In genomic region chr1:245370175-245370825, GRCh38 we compare ENCODE assay signal across 15 cellular contexts.
A peak's percentile ranks its signal among the peaks of the same experiment; 100 is the strongest.
DNase-seq lines count a peak whose midpoint lies in the region; ATAC-seq and TF ChIP-seq lines count a peak whose summit lies in the region.
"Had no signal": no experiment of that assay in that cellular context is flagged by ENCODE, and none has a peak within 500 bp of the region (broad histone marks: within the 10 kb centered on the region; RNA-seq: fewer than 3 reads in every experiment).

No MANE protein-coding gene starts in this region.

- peak overlapping the region in 2 of 3 experiments; percentile 54 to 68 for H3K27ac Mint-ChIP-seq in nephron
- no peak overlapping the region for H3K27ac Mint-ChIP-seq in activated CD8-positive, alpha-beta T cell treated with anti-CD3 and anti-CD28 coated beads, Interleukin-2, amount 10 ng/mL, durations not matched to agents 7 days and 5 days
- H3K27ac Mint-ChIP-seq in naive thymus-derived CD4-positive, alpha-beta T cell: no peak overlapping the region
- H3K27ac Mint-ChIP-seq: B cell; CD14-positive monocyte; CD4-positive, alpha-beta memory T cell had no signal

- H3K9me3 Mint-ChIP-seq in nephron: peaks cover 12% of the 10 kb centered on the region
- no peaks in the 10 kb centered on the region for H3K9me3 Mint-ChIP-seq in activated CD8-positive, alpha-beta T cell treated with anti-CD3 and anti-CD28 coated beads, Interleukin-2, amount 10 ng/mL, durations not matched to agents 7 days and 5 days (ENCODE audit: insufficient read depth)
- no peaks in the 10 kb centered on the region for H3K9me3 Mint-ChIP-seq in naive thymus-derived CD4-positive, alpha-beta T cell
- H3K9me3 Mint-ChIP-seq: CD4-positive, alpha-beta memory T cell had no signal

- H3K36me3 Mint-ChIP-seq in nephron (ENCODE audit: low read depth): peaks cover 82% of the 10 kb centered on the region
- H3K36me3 Mint-ChIP-seq in activated CD8-positive, alpha-beta T cell treated with anti-CD3 and anti-CD28 coated beads, Interleukin-2, amount 10 ng/mL, durations not matched to agents 7 days and 5 days (ENCODE audit: low read depth): no peaks in the 10 kb centered on the region
- H3K36me3 Mint-ChIP-seq in naive thymus-derived CD4-positive, alpha-beta T cell: no peaks in the 10 kb centered on the region
- H3K36me3 Mint-ChIP-seq: CD14-positive monocyte; CD4-positive, alpha-beta memory T cell had no signal

- peaks cover 5% of the 10 kb centered on the region for H3K4me1 Mint-ChIP-seq in nephron
- H3K4me1 Mint-ChIP-seq in activated CD8-positive, alpha-beta T cell treated with anti-CD3 and anti-CD28 coated beads, Interleukin-2, amount 10 ng/mL, durations not matched to agents 7 days and 5 days (ENCODE audit: low read depth): no peaks in the 10 kb centered on the region
- peaks cover 0 to 3% (median 0%) of the 10 kb centered on the region in 7 donors for H3K4me1 Mint-ChIP-seq in naive thymus-derived CD4-positive, alpha-beta T cell
- H3K4me1 Mint-ChIP-seq: B cell, CD14-positive monocyte had no signal

- no peak for ATAC-seq in Right ventricle myocardium inferior
- ATAC-seq in activated CD8-positive, alpha-beta T cell treated with anti-CD3 and anti-CD28 coated beads, Interleukin-2, amount 10 ng/mL, durations not matched to agents 7 days and 5 days: no peak
- no peak for ATAC-seq in naive thymus-derived CD4-positive, alpha-beta T cell

- intact Hi-C loops in Right ventricle myocardium inferior (cut with DNase I): no loop called here
- intact Hi-C loops in naive thymus-derived CD4-positive, alpha-beta T cell (cut with micrococcal nuclease): no loop called here

- POLR2A ChIA-PET in activated CD8-positive, alpha-beta T cell treated with anti-CD3 and anti-CD28 coated beads, Interleukin-2, amount 10 ng/mL, durations not matched to agents 7 days and 5 days (lab: Charles Lee): no interaction called here
- POLR2A ChIA-PET in naive thymus-derived CD4-positive, alpha-beta T cell (lab: Charles Lee): no interaction called here

- DNase-seq in cardiac muscle cell (ENCODE audit: low read depth in 1 of 2, low spot score in 1 of 2) (no peak), Right ventricle myocardium inferior (ENCODE audit: missing footprints) (no peak), WERI-Rb-1 (no peak), NCI-H2029 (lab: John Stamatoyannopoulos, UW) (no peak)
- DNase-seq in activated CD8-positive, alpha-beta T cell treated with anti-CD3 and anti-CD28 coated beads, Interleukin-2, amount 10 ng/mL, durations not matched to agents 7 days and 5 days: no peak
- no peak for DNase-seq in naive thymus-derived CD4-positive, alpha-beta T cell
- DNase-seq: 8988T, GF-D8, GM23248 had no signal

- H3K4me3 ChIP-seq in cardiac muscle cell (no peak overlapping the region), BLaER1 (no peak overlapping the region), WERI-Rb-1 (ENCODE audit: low read depth, low read length) (no peak overlapping the region)
- no peak overlapping the region for H3K4me3 ChIP-seq in naive thymus-derived CD4-positive, alpha-beta T cell (ENCODE audit: low read length)
- H3K4me3 ChIP-seq: GM23248, HAP-1 had no signal

- no peaks in the 10 kb centered on the region for H4K20me1 ChIP-seq in BLaER1

- no peaks in the 10 kb centered on the region for H3K9me3 ChIP-seq in cardiac muscle cell (ENCODE audit: low read depth)
- peaks cover 17% of the 10 kb centered on the region for H3K9me3 ChIP-seq in BLaER1
- H3K9me3 ChIP-seq in WERI-Rb-1 (ENCODE audit: severe bottlenecking): peaks cover 12% of the 10 kb centered on the region
- no peaks in the 10 kb centered on the region for H3K9me3 ChIP-seq in naive thymus-derived CD4-positive, alpha-beta T cell (ENCODE audit: control insufficient read depth in 2 of 3, low read length in 3 of 3)
- H3K9me3 ChIP-seq: HAP-1 had no signal

- CTCF ChIA-PET in activated CD8-positive, alpha-beta T cell treated with anti-CD3 and anti-CD28 coated beads, Interleukin-2, amount 10 ng/mL, durations not matched to agents 7 days and 5 days (lab: Charles Lee): no interaction called here
- CTCF ChIA-PET in naive thymus-derived CD4-positive, alpha-beta T cell (lab: Charles Lee): no interaction called here

- H3K36me3 ChIP-seq in cardiac muscle cell: peaks cover 61% of the 10 kb centered on the region
- no peaks in the 10 kb centered on the region for H3K36me3 ChIP-seq in BLaER1
- no peaks in the 10 kb centered on the region for H3K36me3 ChIP-seq in WERI-Rb-1
- no peaks in the 10 kb centered on the region for H3K36me3 ChIP-seq in naive thymus-derived CD4-positive, alpha-beta T cell (ENCODE audit: control insufficient read depth in 2 of 3, insufficient read depth in 3 of 3, low read length in 3 of 3)
- H3K36me3 ChIP-seq: HAP-1 had no signal

- H3K27ac ChIP-seq in cardiac muscle cell (peak overlapping the region; percentile 58), BLaER1 (no peak overlapping the region), WERI-Rb-1 (peak overlapping the region; percentile 59)
- H3K27ac ChIP-seq in naive thymus-derived CD4-positive, alpha-beta T cell (ENCODE audit: low read depth, low read length): no peak overlapping the region
- H3K27ac ChIP-seq: GM23248 had no signal

- H3K4me1 ChIP-seq in cardiac muscle cell (ENCODE audit: low read depth) (peaks cover 12% of the 10 kb centered on the region), BLaER1 (peaks cover 25% of the 10 kb centered on the region)
- H3K4me1 ChIP-seq in naive thymus-derived CD4-positive, alpha-beta T cell (ENCODE audit: control insufficient read depth in 2 of 2, insufficient read depth in 2 of 2, low read length in 2 of 2): no peaks in the 10 kb centered on the region
- H3K4me1 ChIP-seq: HAP-1 had no signal

- no peak overlapping the region for H3K4me3 Mint-ChIP-seq in nephron
- no peak overlapping the region for H3K4me3 Mint-ChIP-seq in activated CD8-positive, alpha-beta T cell treated with anti-CD3 and anti-CD28 coated beads, Interleukin-2, amount 10 ng/mL, durations not matched to agents 7 days and 5 days
- no peak overlapping the region for H3K4me3 Mint-ChIP-seq in naive thymus-derived CD4-positive, alpha-beta T cell
- H3K4me3 Mint-ChIP-seq: B cell; CD14-positive monocyte; CD4-positive, alpha-beta memory T cell had no signal

- TF ChIP-seq CTCF in cardiac muscle cell (IDR thresholded peaks at IDR 0.05; ENCODE audit: low read depth, low read length) (no peak), WERI-Rb-1 (IDR thresholded peaks at IDR 0.05; ENCODE audit: low read depth, low read length) (no peak), nephron (IDR thresholded peaks at IDR 0.05; ENCODE audit: unreplicated experiment in 3 of 3) (no peak)

- H3K27me3 Mint-ChIP-seq in nephron (ENCODE audit: low read depth): peaks cover 5% of the 10 kb centered on the region
- H3K27me3 Mint-ChIP-seq in activated CD8-positive, alpha-beta T cell treated with anti-CD3 and anti-CD28 coated beads, Interleukin-2, amount 10 ng/mL, durations not matched to agents 7 days and 5 days (ENCODE audit: low read depth): peaks cover 15% of the 10 kb centered on the region
- peaks cover 0 to 8% (median 2%) of the 10 kb centered on the region in 5 donors for H3K27me3 Mint-ChIP-seq in naive thymus-derived CD4-positive, alpha-beta T cell
- H3K27me3 Mint-ChIP-seq: CD4-positive, alpha-beta memory T cell had no signal

- H3K9ac ChIP-seq in BLaER1: no peak overlapping the region
- H3K9ac ChIP-seq: GM23248 had no signal

- H3K27me3 ChIP-seq in cardiac muscle cell: no peaks in the 10 kb centered on the region
- H3K27me3 ChIP-seq in BLaER1: no peaks in the 10 kb centered on the region
- no peaks in the 10 kb centered on the region for H3K27me3 ChIP-seq in WERI-Rb-1 (ENCODE audit: insufficient read depth, low read depth, severe bottlenecking)
- no peaks in the 10 kb centered on the region for H3K27me3 ChIP-seq in naive thymus-derived CD4-positive, alpha-beta T cell (ENCODE audit: control insufficient read depth in 2 of 2, insufficient read depth in 2 of 2, low read length in 2 of 2)

- peak overlapping the region; percentile 84 for H3K4me2 ChIP-seq in BLaER1

Comparison
In these comparisons a context has a peak if more than half of its experiments do, and no peak if none do; other contexts are left out.
1. H3K27ac ChIP-seq: peak in cardiac muscle cell (single experiment) and WERI-Rb-1 (single experiment); none in BLaER1 (single experiment) and naive thymus-derived CD4-positive, alpha-beta T cell (single experiment).
2. H3K27ac Mint-ChIP-seq: peak in nephron (2 of 3); none in activated CD8-positive, alpha-beta T cell treated with anti-CD3 and anti-CD28 coated beads, Interleukin-2, amount 10 ng/mL, durations not matched to agents 7 days and 5 days (single experiment) and naive thymus-derived CD4-positive, alpha-beta T cell (0 of 9).